9 cellular contexts compared by ENCODE assay signal in genomic region chr1:110548381-110548780, GRCh38. TPM values are rescaled to one million over a fixed set of nuclear protein-coding genes. Genes with fewer than 3 reads are reported as not detected.
A peak's percentile ranks its signal among the peaks of the same experiment; 100 is the strongest.
DNase-seq lines count a peak whose midpoint lies in the region; ATAC-seq and TF ChIP-seq lines count a peak whose summit lies in the region.
"Had no signal": no experiment of that assay in that cellular context is flagged by ENCODE, and none has a peak within 500 bp of the region (broad histone marks: within the 10 kb centered on the region; RNA-seq: fewer than 3 reads in every experiment).

No MANE protein-coding gene starts in this region.

- peaks cover 3% of the 10 kb centered on the region for H3K36me3 Mint-ChIP-seq in effector memory CD8-positive, alpha-beta T cell (ENCODE audit: insufficient read depth)

- H3K4me3 ChIP-seq in cardiac muscle cell (no peak overlapping the region), transverse colon (no peak overlapping the region)

- TF ChIP-seq POLR2A in erythroblast (IDR thresholded peaks at IDR 0.05; ENCODE audit: low read length) (no peak), transverse colon (IDR thresholded peaks at IDR 0.05) (no peak)

- no peak overlapping the region for H3K4me3 Mint-ChIP-seq in effector memory CD8-positive, alpha-beta T cell

- H3K27ac ChIP-seq in cardiac muscle cell (no peak overlapping the region), transverse colon (no peak overlapping the region)
- H3K27ac ChIP-seq: epithelial cell of prostate had no signal

- TF ChIP-seq CTCF in cardiac muscle cell (IDR thresholded peaks at IDR 0.05; ENCODE audit: low read depth, low read length) (peak; percentile 48), transverse colon (IDR thresholded peaks at IDR 0.05) (peak; percentile 22 to 41 (median 30))

- no peaks in the 10 kb centered on the region for H3K4me1 ChIP-seq in cardiac muscle cell (ENCODE audit: low read depth)
- no peaks in the 10 kb centered on the region for H3K4me1 ChIP-seq in transverse colon

- 64 to 69% methylated on average over 3 to 4 of the region's 4 CpGs for WGBS in transverse colon (ENCODE audit: low coverage in 1 of 2), 2 donors

- intact Hi-C loops in Right ventricle myocardium superior (cut with DNase I) = no loop called here
- intact Hi-C loops in transverse colon (cut with DNase I; ENCODE audit: low total_unique reads) = no loop called here

- no peaks in the 10 kb centered on the region for H3K36me3 ChIP-seq in cardiac muscle cell
- H3K36me3 ChIP-seq in transverse colon = no peaks in the 10 kb centered on the region

- DNase-seq in cardiac muscle cell (ENCODE audit: low read depth in 1 of 2, low spot score in 1 of 2) (peak; percentile 20 to 50), Right ventricle myocardium superior (no peak), NCI-H510A treated with DMSO at 0.1 percent for 48 hours (lab: John Stamatoyannopoulos, UW) (peak; percentile 56), erythroblast (lab: John Stamatoyannopoulos, UW) (peak; percentile 4 to 12), transverse colon (no peak), NCI-H187 (lab: John Stamatoyannopoulos, UW) (no peak)
- DNase-seq in effector memory CD8-positive, alpha-beta T cell = no peak

- H3K9me3 Mint-ChIP-seq in effector memory CD8-positive, alpha-beta T cell = no peaks in the 10 kb centered on the region

- H3K27me3 Mint-ChIP-seq in effector memory CD8-positive, alpha-beta T cell = peaks cover 61 to 89% of the 10 kb centered on the region in 2 donors

- H3K27ac Mint-ChIP-seq in effector memory CD8-positive, alpha-beta T cell = no peak overlapping the region

- H3K27me3 ChIP-seq in cardiac muscle cell (peaks cover 32% of the 10 kb centered on the region), transverse colon (peaks cover 17% of the 10 kb centered on the region)

- in situ Hi-C loops in transverse colon (cut with MboI; ENCODE audit: low pct_ligation_motif_present in 1 of 4, low pct_unique_long_range_greater_than_20kb in 1 of 4, low sequenced_read_pairs in 3 of 4) = no loop called here

- no peak for ATAC-seq in Right ventricle myocardium superior (ENCODE audit: poor library complexity)
- ATAC-seq in HG03469 (IDR thresholded peaks at IDR 0.05; ENCODE audit: unreplicated experiment) = no peak
- ATAC-seq in effector memory CD8-positive, alpha-beta T cell (replicated peaks) = no peak

- H3K9me3 ChIP-seq in cardiac muscle cell (ENCODE audit: low read depth) = no peaks in the 10 kb centered on the region
- H3K9me3 ChIP-seq in transverse colon = no peaks in the 10 kb centered on the region

- TF ChIP-seq EP300 in transverse colon (IDR thresholded peaks at IDR 0.05; ENCODE audit: low read depth) = no peak

- no peaks in the 10 kb centered on the region for H3K4me1 Mint-ChIP-seq in effector memory CD8-positive, alpha-beta T cell (ENCODE audit: low read depth in 2 of 2)

RNA-seq across cellular contexts. Expression of gene KCNA10, which starts 29.4 kb away (rescaled TPM):
- total RNA-seq in cardiac muscle cell (not detected in 2 replicates), Right ventricle myocardium superior (not detected), transverse colon (not detected)
- not detected in 2 replicates for polyA plus RNA-seq in cardiac muscle cell

RNA-seq across cellular contexts. Expression of gene KCNA2, which starts 57.8 kb away (rescaled TPM):
- total RNA-seq in cardiac muscle cell (0.03 and 0.28 TPM in 2 replicates), Right ventricle myocardium superior (0.70 TPM), transverse colon (1 to 10 TPM in 1 of 4 donors, under 1 TPM in 2, not detected in 1; 0.40 to 1.7 (median 0.68) TPM)
- polyA plus RNA-seq in cardiac muscle cell = 0.17 TPM in 1 of 2 replicates, not detected in the other

Comparison
In these comparisons a context has a peak if more than half of its experiments do, and no peak if none do; other contexts are left out.
1. DNase-seq: peak in cardiac muscle cell (2 of 2), NCI-H510A treated with DMSO at 0.1 percent for 48 hours (single experiment) and erythroblast (2 of 2); none in Right ventricle myocardium superior (single experiment), transverse colon (single experiment), NCI-H187 (0 of 2) and effector memory CD8-positive, alpha-beta T cell (0 of 3).